ENCODE assay signal across 8 cellular contexts in the genomic region with DNA sequence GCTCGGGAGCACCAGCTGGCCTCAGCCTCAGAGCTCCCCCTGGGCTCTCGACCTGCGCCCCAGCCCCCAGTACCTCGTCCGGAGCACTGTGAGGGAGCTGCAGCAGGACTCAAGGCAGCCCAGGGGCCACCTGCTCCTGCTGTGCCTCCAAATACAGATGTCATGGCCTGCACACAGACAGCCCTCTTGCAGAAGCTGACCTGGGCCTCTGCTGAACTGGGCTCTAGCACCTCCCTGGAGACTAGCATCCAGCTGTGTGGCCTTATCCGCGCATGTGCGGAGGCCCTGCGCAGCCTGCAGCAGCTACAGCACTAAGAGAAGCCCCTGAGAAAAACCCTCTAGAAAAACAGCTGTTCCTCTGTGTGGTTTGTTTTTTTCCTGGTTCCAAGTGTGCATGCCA. TPM values are rescaled to one million over a fixed set of nuclear protein-coding genes. Genes with fewer than 3 reads are reported as not detected.
DNase-seq lines count a peak whose midpoint lies in the region; ATAC-seq, FAIRE-seq and TF ChIP-seq lines count a peak whose summit lies in the region.

No MANE protein-coding gene starts in this region.

- H3K4me1 ChIP-seq in DND-41 (ENCODE audit: insufficient read depth, low read length), result peaks cover 73% of the 10 kb centered on the region
- H3K4me1 ChIP-seq in Panc1 (ENCODE audit: control insufficient read depth, insufficient read depth, low read length), result peaks cover 29% of the 10 kb centered on the region
- peaks cover 26 to 42% (median 28%) of the 10 kb centered on the region in 3 donors for H3K4me1 ChIP-seq in pancreas

- no TSS peak for BruUV-seq in Panc1 (replicated peaks; lab: Mats Ljungman, UMichigan)

- in situ Hi-C loops in Panc1 (cut with HindIII; ENCODE audit: low pct_unique_long_range_greater_than_20kb, low sequenced_read_pairs), result no loop called here

- TF ChIP-seq CTCF in DND-41 (IDR thresholded peaks at IDR 0.05; ENCODE audit: borderline replicate concordance, extremely low read depth, low read length, poor library complexity, severe bottlenecking), result no peak
- TF ChIP-seq CTCF in Panc1 (IDR thresholded peaks at IDR 0.05), result no peak
- TF ChIP-seq CTCF in epithelial cell of esophagus (IDR thresholded peaks at IDR 0.05; ENCODE audit: insufficient read depth, low read depth, low read length, missing control alignments), result no peak
- TF ChIP-seq CTCF in pancreas (IDR thresholded peaks at IDR 0.05), result no peak

- no peak overlapping the region for H2AFZ ChIP-seq in DND-41 (ENCODE audit: low read depth, low read length)

- peak overlapping the region; percentile 77 for H3K27ac ChIP-seq in DND-41 (ENCODE audit: low read length)
- peak overlapping the region; percentile 88 for H3K27ac ChIP-seq in Panc1 (ENCODE audit: low read length)
- peak overlapping the region; percentile 53 to 85 (median 72) for H3K27ac ChIP-seq in pancreas

- DNase-seq in DND-41 (no peak), Panc1 (ENCODE audit: low read depth, low spot score) (no peak), epithelial cell of esophagus (ENCODE audit: low read depth) (no peak), pancreas (peak in 2 of 6 donors; percentile 55 to 65), NCI-H2029 (lab: John Stamatoyannopoulos, UW) (no peak), SHP77 (lab: John Stamatoyannopoulos, UW) (no peak), NCI-H774 (lab: John Stamatoyannopoulos, UW) (no peak), NCI-H2081 treated with DMSO at 0.1 percent for 48 hours (lab: John Stamatoyannopoulos, UW) (no peak)

- no peaks in the 10 kb centered on the region for H3K9me3 ChIP-seq in DND-41 (ENCODE audit: insufficient read depth, low read length, severe bottlenecking)
- H3K9me3 ChIP-seq in Panc1 (ENCODE audit: control insufficient read depth, insufficient read depth, low read depth, low read length), result no peaks in the 10 kb centered on the region
- no peaks in the 10 kb centered on the region for H3K9me3 ChIP-seq in pancreas

- POLR2A ChIA-PET in Panc1 (lab: Charles Lee), result interaction anchor here (0.6 kb wide), 1 partner anchor 43 kb away, joined by 5 read pairs; no protein-coding TSS in a partner anchor

- intact Hi-C loops in Panc1 (cut with micrococcal nuclease; ENCODE audit: unreplicated experiment) (no loop called here), pancreas (cut with DNase I) (no loop called here)

- no peak for ATAC-seq in DND-41 (ENCODE audit: insufficient read depth, low read depth)
- ATAC-seq in Panc1, result no peak
- ATAC-seq in pancreas, result no peak

- peaks cover 69% of the 10 kb centered on the region for H3K79me2 ChIP-seq in DND-41 (ENCODE audit: insufficient read depth, low read length)

- H3K9ac ChIP-seq in DND-41 (ENCODE audit: low read depth, low read length), result peak overlapping the region; percentile 92

- H3K4me3 ChIP-seq in DND-41 (ENCODE audit: low read depth in 1 of 2, low read length in 2 of 2) (peak overlapping the region; percentile 84; a peak in 3 of 4 replicates), Panc1 (ENCODE audit: low read depth in 2 of 2, low read length in 2 of 2) (peak overlapping the region; percentile 82 to 93), epithelial cell of esophagus (ENCODE audit: low read length) (peak overlapping the region; percentile 93), pancreas (peak overlapping the region; percentile 71 to 88 (median 84))

- H3K4me2 ChIP-seq in DND-41 (ENCODE audit: insufficient read depth, low read length), result peak overlapping the region; percentile 98

- H4K20me1 ChIP-seq in DND-41 (ENCODE audit: insufficient read depth, low read length), result peaks cover 39% of the 10 kb centered on the region

- 35 to 45% methylated on average over 7 to 9 of the region's 9 CpGs for WGBS in pancreas, 2 donors

- H3K36me3 ChIP-seq in DND-41 (ENCODE audit: insufficient read depth, low read length) (peaks cover 27% of the 10 kb centered on the region), Panc1 (ENCODE audit: control insufficient read depth, insufficient read depth, low read length) (no peaks in the 10 kb centered on the region; the same call in 1 of the 2 replicates), pancreas (no peaks in the 10 kb centered on the region)

- no peaks in the 10 kb centered on the region for H3K27me3 ChIP-seq in DND-41 (ENCODE audit: insufficient read depth, low read length, poor library complexity)
- no peaks in the 10 kb centered on the region for H3K27me3 ChIP-seq in Panc1 (ENCODE audit: control insufficient read depth, insufficient read depth, low read length)
- no peaks in the 10 kb centered on the region for H3K27me3 ChIP-seq in pancreas

- FAIRE-seq in pancreas (lab: Jason Lieb, UNC), result no peak

- CTCF ChIA-PET in Panc1 (lab: Charles Lee), result interaction anchor here (0.6 to 2.6 kb wide), 7 partner anchors 12 to 62 kb away, joined by 3 to 18 read pairs (median 7); a partner anchor contains a TSS

RNA-seq across cellular contexts. Expression of a gene that starts 0.9 kb away (rescaled TPM):
- 102 TPM for total RNA-seq in Panc1 (2021; ENCODE audit: unreplicated experiment)
- polyA plus RNA-seq in Panc1 (2012; ENCODE audit: insufficient read length), result 151 TPM
- total RNA-seq in pancreas, result 10 to 100 TPM; 22.7 to 45.9 (median 28.6) TPM
- polyA plus RNA-seq in pancreas, result 10 to 100 TPM; 37.3 to 49.1 TPM

RNA-seq across cellular contexts. Expression of a gene that starts 1.1 kb away (rescaled TPM):
- total RNA-seq in Panc1 (2021; ENCODE audit: unreplicated experiment) (61.2 TPM), pancreas (10 to 100 TPM; 17.8 to 29.1 (median 20.1) TPM)
- polyA plus RNA-seq in Panc1 (2012; ENCODE audit: insufficient read length), result 138 TPM
- polyA plus RNA-seq in pancreas, result 10 to 100 TPM; 32.5 to 34.8 TPM

RNA-seq across cellular contexts. Expression of a gene that starts 4.4 kb away (rescaled TPM):
- total RNA-seq in Panc1 (2021; ENCODE audit: unreplicated experiment) (108 TPM), pancreas (10 to 100 TPM in 4 of 6 donors, 1 to 10 TPM in 2; 6.5 to 26.2 (median 11.2) TPM)
- polyA plus RNA-seq in Panc1 (2012; ENCODE audit: insufficient read length), result 109 TPM
- 10 to 100 TPM; 25.0 to 34.2 TPM for polyA plus RNA-seq in pancreas

RNA-seq across cellular contexts. Expression of a gene that starts 13.3 kb away (rescaled TPM):
- total RNA-seq in Panc1 (2021; ENCODE audit: unreplicated experiment) (133 TPM), pancreas (100 to 1,000 TPM in 1 of 6 donors, 10 to 100 TPM in 5; 44.7 to 119 (median 63.4) TPM)
- 275 TPM for polyA plus RNA-seq in Panc1 (2012; ENCODE audit: insufficient read length)
- polyA plus RNA-seq in pancreas, result 100 to 1,000 TPM; 118 to 151 TPM

RNA-seq across cellular contexts. Expression of a gene that starts 24.2 kb away (rescaled TPM):
- 0.69 TPM for total RNA-seq in Panc1 (2021; ENCODE audit: unreplicated experiment)
- polyA plus RNA-seq in Panc1 (2012; ENCODE audit: insufficient read length), result 0.63 TPM
- total RNA-seq in pancreas, result under 1 TPM in 3 of 6 donors, not detected in 3; 0.19 to 0.84 (median 0.28) TPM
- polyA plus RNA-seq in pancreas, result 1 to 10 TPM in 1 of 2 donors, under 1 TPM in 1; 0.91 to 1.6 TPM
